25 cellular contexts compared by ENCODE assay signal in genomic region chr6:52691718-52692117, GRCh38. TPM values are rescaled to one million over a fixed set of nuclear protein-coding genes. Genes with fewer than 3 reads are reported as not detected.
DNase-seq lines count a peak whose midpoint lies in the region; ATAC-seq, FAIRE-seq and TF ChIP-seq lines count a peak whose summit lies in the region.
"Had no signal": no experiment of that assay in that cellular context is flagged by ENCODE, and none has a peak within 500 bp of the region (broad histone marks: within the 10 kb centered on the region; RNA-seq: fewer than 3 reads in every experiment).

No MANE protein-coding gene starts in this region.

- TF ChIP-seq EP300 in HepG2 (IDR thresholded peaks at IDR 0.05; ENCODE audit: low read depth in 2 of 2, low read length in 2 of 2) (no peak), HepG2 (CRISPR knock-in tag; IDR thresholded peaks at IDR 0.05; ENCODE audit: borderline replicate concordance) (no peak)

- no peaks in the 10 kb centered on the region for H3K9me3 Mint-ChIP-seq in CD4-positive, alpha-beta memory T cell
- H3K9me3 Mint-ChIP-seq: activated B cell treated with CpG ODN at 0.5 μM for 24 hours; naive thymus-derived CD4-positive, alpha-beta T cell; stimulated activated memory B cell treated with anti-CD40 and anti-IgM and Interleukin-4, amounts not matched to agents 10 μg/mL and 1 μg/mL and 100 μg/mL, for 72 hours had no signal

- dilution Hi-C loops in IMR-90 (cut with HindIII; ENCODE audit: low sequenced_read_pairs, unreplicated experiment) = no loop called here

- WGBS in IMR-90 (ENCODE audit: extremely low coverage in 2 of 2, insufficient read length in 1 of 2), 2 experiments = no CpG with 5 or more reads among the region's 2 CpGs
- 55 to 60% methylated on average over 2 of the region's 2 CpGs for WGBS in body of pancreas, 2 donors
- WGBS in HepG2 (ENCODE audit: low lambda C conversion rate) = 92% methylated on average over 2 of the region's 2 CpGs
- 85 to 95% (median 91%) methylated on average over 2 of the region's 2 CpGs for WGBS in spleen, 5 donors

- H2AFZ ChIP-seq in IMR-90 (replicated peaks; ENCODE audit: low read length, poor library complexity) = no peak overlapping the region
- H2AFZ ChIP-seq in HepG2 (ENCODE audit: low read length) = no peak overlapping the region

- DNase-seq in AG20443 (ENCODE audit: low spot score) (peak; percentile 15), IMR-90 (peak; percentile 5), body of pancreas (no peak), HepG2 (ENCODE audit: low spot score) (no peak), NCI-H146 treated with DMSO at 0.1 percent for 48 hours (lab: John Stamatoyannopoulos, UW; ENCODE audit: unreplicated experiment) (no peak), spleen (no peak)
- DNase-seq in CD4-positive, alpha-beta memory T cell = no peak
- DNase-seq: activated B cell treated with CpG ODN at 0.5 μM for 24 hours; activated CD4-positive, alpha-beta T cell treated with anti-CD3 and anti-CD28 coated beads, Interleukin-2, amount 50 U/mL, for 48 hours; activated gamma-delta T cell; activated T-cell treated with anti-CD3 and anti-CD28 coated beads for 4 hours; dorsolateral prefrontal cortex; mesenchymal stem cell; MG63; naive thymus-derived CD4-positive, alpha-beta T cell; NCI-H1436 treated with DMSO at 0.1 percent for 48 hours; RPMI8226; T-helper 9 cell had no signal

- H2AK9ac ChIP-seq in IMR-90 (replicated peaks; ENCODE audit: low read depth, low read length, poor library complexity) = no peak overlapping the region

- no peak overlapping the region for H3K4ac ChIP-seq in IMR-90 (ENCODE audit: low read depth, low read length)

- H3K4me3 Mint-ChIP-seq in CD4-positive, alpha-beta memory T cell = no peak overlapping the region
- H3K4me3 Mint-ChIP-seq: activated B cell treated with CpG ODN at 0.5 μM for 24 hours; naive thymus-derived CD4-positive, alpha-beta T cell; stimulated activated memory B cell treated with anti-CD40 and anti-IgM and Interleukin-4, amounts not matched to agents 10 μg/mL and 1 μg/mL and 100 μg/mL, for 72 hours had no signal

- H4K8ac ChIP-seq in IMR-90 (ENCODE audit: low read depth in 2 of 2, low read length in 2 of 2) = no peak overlapping the region

- POLR2A ChIA-PET in IMR-90 (lab: Charles Lee; ENCODE audit: unreplicated experiment) = no interaction called here
- POLR2A ChIA-PET in HepG2 (lab: Yijun Ruan, JAX) = no interaction called here
- POLR2A ChIA-PET in CD4-positive, alpha-beta memory T cell (lab: Charles Lee; ENCODE audit: partially characterized antibody) = interaction anchor here (0.9 kb wide), 1 partner anchor 272 kb away, joined by 3 read pairs; the partner anchor contains the start of gene EFHC1

- TF ChIP-seq CTCF in IMR-90 (conservative IDR thresholded peaks at IDR 0.05; ENCODE audit: low read depth, low read length) = 0 out of 2 replicates have a peak, but pooled peaks have one; percentile 1
- TF ChIP-seq CTCF in body of pancreas (IDR thresholded peaks at IDR 0.05) = peak in 5 of 7 experiments; percentile 8 to 47 (median 39)
- TF ChIP-seq CTCF in HepG2 (CRISPR knock-in tag; IDR thresholded peaks at IDR 0.05) = peak; percentile 31
- no peak for TF ChIP-seq CTCF in spleen (IDR thresholded peaks at IDR 0.05 in 8 of 11, conservative IDR thresholded peaks at IDR 0.05 in 3 of 11)

- H3K27me3 Mint-ChIP-seq in CD4-positive, alpha-beta memory T cell = peaks cover 1 to 6% of the 10 kb centered on the region in 2 donors
- H3K27me3 Mint-ChIP-seq: stimulated activated memory B cell treated with anti-CD40 and anti-IgM and Interleukin-4, amounts not matched to agents 10 μg/mL and 1 μg/mL and 100 μg/mL, for 72 hours had no signal

- TF ChIP-seq POLR2A in IMR-90 (IDR thresholded peaks at IDR 0.05; ENCODE audit: low read depth, low read length) (no peak), body of pancreas (IDR thresholded peaks at IDR 0.05) (no peak), HepG2 (IDR thresholded peaks at IDR 0.05; ENCODE audit: insufficient read depth in 1 of 2, low read depth in 2 of 2, low read length in 2 of 2) (no peak), spleen (IDR thresholded peaks at IDR 0.05) (no peak)

- BruUV-seq in IMR-90 (replicated peaks; lab: Mats Ljungman, UMichigan) = no TSS peak
- no TSS peak for BruUV-seq in HepG2 (replicated peaks; lab: Mats Ljungman, UMichigan)

- H3K4me3 ChIP-seq in IMR-90 (ENCODE audit: insufficient read depth, low read depth, low read length) = no peak overlapping the region
- H3K4me3 ChIP-seq in body of pancreas = no peak overlapping the region
- no peak overlapping the region for H3K4me3 ChIP-seq in HepG2 (replicated peaks in 1 of 3; ENCODE audit: insufficient read depth in 1 of 3, low read depth in 2 of 3, low read length in 3 of 3)
- H3K4me3 ChIP-seq in spleen = no peak overlapping the region
- no peak overlapping the region for H3K4me3 ChIP-seq in CD4-positive, alpha-beta memory T cell (ENCODE audit: low read length in 2 of 2)
- H3K4me3 ChIP-seq: cardiac muscle cell, dorsolateral prefrontal cortex, MG63, thoracic aorta had no signal

- no peak overlapping the region for H3K4me2 ChIP-seq in IMR-90 (ENCODE audit: low read depth, low read length)
- H3K4me2 ChIP-seq in HepG2 (ENCODE audit: low read depth, low read length) = no peak overlapping the region

- no peak overlapping the region for H3K56ac ChIP-seq in IMR-90 (ENCODE audit: extremely low read depth, insufficient read depth, low read length)

- ATAC-seq in IMR-90 (ENCODE audit: low read depth) = no peak
- ATAC-seq in body of pancreas = peak; percentile 53
- no peak for ATAC-seq in HepG2
- ATAC-seq in GM18502 (IDR thresholded peaks at IDR 0.05; ENCODE audit: poor library complexity, unreplicated experiment) = no peak
- ATAC-seq: naive thymus-derived CD4-positive, alpha-beta T cell; sciatic nerve; stimulated activated memory B cell treated with anti-CD40 and anti-IgM and Interleukin-4, amounts not matched to agents 10 μg/mL and 1 μg/mL and 100 μg/mL, for 72 hours had no signal

- H4K20me1 ChIP-seq in IMR-90 (ENCODE audit: insufficient read depth, low read length) (no peaks in the 10 kb centered on the region), HepG2 (ENCODE audit: insufficient read depth, low read length) (no peaks in the 10 kb centered on the region)

- H3K9me3 ChIP-seq in IMR-90 (ENCODE audit: control insufficient read depth, insufficient read depth, low read length) (peaks cover 4% of the 10 kb centered on the region), body of pancreas (no peaks in the 10 kb centered on the region), HepG2 (ENCODE audit: low read length) (peaks cover 6% of the 10 kb centered on the region; the same call in 1 of the 2 replicates), spleen (no peaks in the 10 kb centered on the region)
- no peaks in the 10 kb centered on the region for H3K9me3 ChIP-seq in CD4-positive, alpha-beta memory T cell (ENCODE audit: control insufficient read depth in 1 of 2, low read length in 2 of 2)
- H3K9me3 ChIP-seq: MG63, thoracic aorta had no signal

- H3K27ac Mint-ChIP-seq in CD4-positive, alpha-beta memory T cell = no peak overlapping the region
- H3K27ac Mint-ChIP-seq: activated B cell treated with CpG ODN at 0.5 μM for 24 hours; naive thymus-derived CD4-positive, alpha-beta T cell; stimulated activated memory B cell treated with anti-CD40 and anti-IgM and Interleukin-4, amounts not matched to agents 10 μg/mL and 1 μg/mL and 100 μg/mL, for 72 hours had no signal

- H3K4me1 Mint-ChIP-seq in CD4-positive, alpha-beta memory T cell = no peaks in the 10 kb centered on the region
- H3K4me1 Mint-ChIP-seq: activated B cell treated with CpG ODN at 0.5 μM for 24 hours; naive thymus-derived CD4-positive, alpha-beta T cell; stimulated activated memory B cell treated with anti-CD40 and anti-IgM and Interleukin-4, amounts not matched to agents 10 μg/mL and 1 μg/mL and 100 μg/mL, for 72 hours had no signal

- no peak overlapping the region for H3K27ac ChIP-seq in IMR-90 (ENCODE audit: insufficient read depth, low read length)
- no peak overlapping the region for H3K27ac ChIP-seq in body of pancreas
- no peak overlapping the region for H3K27ac ChIP-seq in HepG2 (ENCODE audit: extremely low read length, insufficient read depth, low read length)
- H3K27ac ChIP-seq in spleen = no peak overlapping the region
- no peak overlapping the region for H3K27ac ChIP-seq in CD4-positive, alpha-beta memory T cell (ENCODE audit: low read depth, low read length)
- H3K27ac ChIP-seq: cardiac muscle cell, dorsolateral prefrontal cortex, epithelial cell of prostate, HL-60, thoracic aorta had no signal

- no peaks in the 10 kb centered on the region for H3K27me3 ChIP-seq in IMR-90 (ENCODE audit: control insufficient read depth, insufficient read depth, low read length)
- H3K27me3 ChIP-seq in body of pancreas = no peaks in the 10 kb centered on the region
- no peaks in the 10 kb centered on the region for H3K27me3 ChIP-seq in HepG2 (ENCODE audit: control insufficient read depth in 1 of 2, insufficient read depth in 2 of 2, low read length in 2 of 2)
- peaks cover 0 to 5% (median 0%) of the 10 kb centered on the region in 7 donors for H3K27me3 ChIP-seq in spleen (replicated peaks in 1 of 7)
- H3K27me3 ChIP-seq in CD4-positive, alpha-beta memory T cell (ENCODE audit: insufficient read depth, low read length) = no peaks in the 10 kb centered on the region
- H3K27me3 ChIP-seq: cardiac muscle cell, dorsolateral prefrontal cortex had no signal

- H3K36me3 Mint-ChIP-seq in CD4-positive, alpha-beta memory T cell = peaks cover 3 to 13% of the 10 kb centered on the region in 2 donors

- no peak overlapping the region for H2AK5ac ChIP-seq in IMR-90 (ENCODE audit: low read depth, low read length)

- no peak overlapping the region for H2BK120ac ChIP-seq in IMR-90 (ENCODE audit: low read depth, low read length)

- H3K23ac ChIP-seq in IMR-90 (ENCODE audit: low read depth, low read length) = no peak overlapping the region

- H3K9me1 ChIP-seq in IMR-90 (ENCODE audit: insufficient read depth, low read length) = no peaks in the 10 kb centered on the region

- intact Hi-C loops in IMR-90 (cut with micrococcal nuclease) = no loop called here
- intact Hi-C loops in body of pancreas (cut with DNase I) = no loop called here
- intact Hi-C loops in HepG2 (cut with micrococcal nuclease; ENCODE audit: unreplicated experiment) = no loop called here
- intact Hi-C loops in spleen (cut with DNase I; ENCODE audit: low total_unique reads) = no loop called here
- intact Hi-C loops in CD4-positive, alpha-beta memory T cell (cut with micrococcal nuclease) = no loop called here

- H2BK20ac ChIP-seq in IMR-90 (ENCODE audit: low read depth, low read length) = no peak overlapping the region

- no peaks in the 10 kb centered on the region for H3K79me1 ChIP-seq in IMR-90 (ENCODE audit: low read depth in 1 of 2, low read length in 2 of 2)

- no peak for FAIRE-seq in HepG2 (lab: Jason Lieb, UNC)

- no peak overlapping the region for H3K14ac ChIP-seq in IMR-90 (replicated peaks; ENCODE audit: low read depth, low read length)

- no peaks in the 10 kb centered on the region for H3K36me3 ChIP-seq in IMR-90 (ENCODE audit: control insufficient read depth, insufficient read depth, low read length)
- peaks cover 0 to 4% of the 10 kb centered on the region in 2 donors for H3K36me3 ChIP-seq in body of pancreas (replicated peaks in 1 of 2; ENCODE audit: insufficient read depth in 1 of 2, low read depth in 2 of 2)
- H3K36me3 ChIP-seq in HepG2 (replicated peaks in 1 of 2; ENCODE audit: control insufficient read depth in 1 of 2, insufficient read depth in 2 of 2, low read length in 2 of 2) = no peaks in the 10 kb centered on the region
- peaks cover 0 to 5% (median 0%) of the 10 kb centered on the region in 6 donors for H3K36me3 ChIP-seq in spleen
- H3K36me3 ChIP-seq in CD4-positive, alpha-beta memory T cell (ENCODE audit: insufficient read depth, low read length) = no peaks in the 10 kb centered on the region
- H3K36me3 ChIP-seq: cardiac muscle cell, MG63, thoracic aorta had no signal

- H4K91ac ChIP-seq in IMR-90 (ENCODE audit: insufficient read depth, low read depth, low read length) = no peak overlapping the region

- H3K9ac ChIP-seq in IMR-90 (ENCODE audit: low read depth, low read length) (no peak overlapping the region), HepG2 (ENCODE audit: insufficient read depth, low read depth, low read length) (no peak overlapping the region)

- in situ Hi-C loops in IMR-90 (cut with MboI; ENCODE audit: low sequenced_read_pairs) (no loop called here), HepG2 (cut with HindIII; ENCODE audit: extremely low pct_ligation_motif_present, low pct_unique_long_range_greater_than_20kb) (no loop called here)

- H2BK15ac ChIP-seq in IMR-90 (ENCODE audit: low read depth, low read length) = no peak overlapping the region

- no peak overlapping the region for H3K18ac ChIP-seq in IMR-90 (ENCODE audit: low read depth, low read length)

- no peak overlapping the region for H4K5ac ChIP-seq in IMR-90 (ENCODE audit: low read depth, low read length)

- H3K79me2 ChIP-seq in HepG2 (ENCODE audit: insufficient read depth, low read length) = no peaks in the 10 kb centered on the region

- peaks cover 2% of the 10 kb centered on the region; the same call in 1 of the 2 replicates for H3K4me1 ChIP-seq in IMR-90 (ENCODE audit: control insufficient read depth, insufficient read depth, low read length)
- no peaks in the 10 kb centered on the region for H3K4me1 ChIP-seq in body of pancreas
- H3K4me1 ChIP-seq in HepG2 (ENCODE audit: insufficient read depth, low read length) = peaks cover 8% of the 10 kb centered on the region
- H3K4me1 ChIP-seq in spleen = no peaks in the 10 kb centered on the region
- no peaks in the 10 kb centered on the region for H3K4me1 ChIP-seq in CD4-positive, alpha-beta memory T cell (ENCODE audit: insufficient read depth, low read length)

- TF ChIP-seq RAD21 in IMR-90 (IDR thresholded peaks at IDR 0.05; ENCODE audit: low read length) (no peak), HepG2 (CRISPR knock-in tag; IDR thresholded peaks at IDR 0.05) (no peak)

- H2BK5ac ChIP-seq in IMR-90 (ENCODE audit: low read depth, low read length, poor library complexity, severe bottlenecking) = no peak overlapping the region

- CTCF ChIA-PET in IMR-90 (lab: Yijun Ruan, JAX) = interaction anchor here (0.5 kb wide), 1 partner anchor 145 kb away, joined by 3 read pairs; no protein-coding TSS in a partner anchor
- CTCF ChIA-PET in HepG2 (lab: Yijun Ruan, JAX; ENCODE audit: low intra/inter-chr PET ratio, low total read pairs) = no interaction called here
- CTCF ChIA-PET in CD4-positive, alpha-beta memory T cell (lab: Charles Lee; ENCODE audit: partially characterized antibody) = no interaction called here

RNA-seq across cellular contexts. Expression of gene TMEM14A, which starts 20.8 kb away (rescaled TPM):
- total RNA-seq in IMR-90 (2012; rRNA removed) = 18.5 and 58.3 TPM in 2 replicates
- polyA plus RNA-seq in IMR-90 (2012; rRNA removed) = 20.9 and 25.1 TPM in 2 replicates
- polyA plus RNA-seq in IMR-90 (2012; cell fraction: cytosol; rRNA removed) = 14.7 and 19.9 TPM in 2 replicates
- 4.0 and 13.8 TPM in 2 replicates for polyA plus RNA-seq in IMR-90 (2012; cell fraction: nucleus; rRNA removed; ENCODE audit: low replicate concordance)
- total RNA-seq in body of pancreas = 10 to 100 TPM; 14.8 to 33.2 TPM
- total RNA-seq in HepG2 (2016; rRNA removed; fragmentation: Illumina TruSeq; extraction: Trizol) = 73.7 and 78.0 TPM in 2 replicates
- total RNA-seq in HepG2 (2016; cell fraction: cytosol; rRNA removed; fragmentation: Illumina TruSeq; extraction: Trizol; ENCODE audit: low read depth) = 23.2 and 27.5 TPM in 2 replicates
- 70.9 and 77.3 TPM in 2 replicates for total RNA-seq in HepG2 (2016; cell fraction: insoluble cytoplasmic fraction; rRNA removed; fragmentation: Illumina TruSeq; extraction: Trizol)
- total RNA-seq in HepG2 (2016; cell fraction: membrane; rRNA removed; fragmentation: Illumina TruSeq; extraction: Trizol) = 39.5 and 43.5 TPM in 2 replicates
- 44.6 and 52.8 TPM in 2 replicates for total RNA-seq in HepG2 (2016; cell fraction: nucleus; rRNA removed; fragmentation: Illumina TruSeq; extraction: Trizol)
- 18.2 and 24.6 TPM in 2 replicates for polyA plus RNA-seq in HepG2 (2011; rRNA removed)
- 19.6 and 31.0 TPM in 2 replicates for polyA plus RNA-seq in HepG2 (2011; cell fraction: cytosol; rRNA removed)
- 7.1 and 9.9 TPM in 2 replicates for polyA plus RNA-seq in HepG2 (2011; cell fraction: nucleus; rRNA removed)
- polyA plus RNA-seq in HepG2 (2012) = 18.4 and 26.2 TPM in 2 replicates
- polyA plus RNA-seq in HepG2 (2016; cell fraction: cytosol; fragmentation: Illumina TruSeq; extraction: Trizol; ENCODE audit: low read depth) = 23.3 and 32.1 TPM in 2 replicates
- 85.0 and 85.6 TPM in 2 replicates for polyA plus RNA-seq in HepG2 (2016; cell fraction: insoluble cytoplasmic fraction; fragmentation: Illumina TruSeq; extraction: Trizol; ENCODE audit: low read depth)
- 39.5 and 42.3 TPM in 2 replicates for polyA plus RNA-seq in HepG2 (2016; cell fraction: membrane; fragmentation: Illumina TruSeq; extraction: Trizol; ENCODE audit: low read depth)
- 84.3 and 97.3 TPM in 2 replicates for polyA plus RNA-seq in HepG2 (2016; cell fraction: nucleus; fragmentation: Illumina TruSeq; extraction: Trizol; ENCODE audit: insufficient read depth, low read depth)
- polyA minus RNA-seq in HepG2 (2011; rRNA and poly(A)+ RNA removed; ENCODE audit: low replicate concordance) = 4.1 and 10.8 TPM in 2 replicates
- polyA minus RNA-seq in HepG2 (2011; cell fraction: cytosol; rRNA and poly(A)+ RNA removed) = 4.7 and 5.7 TPM in 2 replicates
- polyA minus RNA-seq in HepG2 (2011; cell fraction: nucleus; rRNA and poly(A)+ RNA removed) = 3.7 and 4.6 TPM in 2 replicates
- 10 to 100 TPM in 4 of 7 donors, 1 to 10 TPM in 3; 7.5 to 16.0 (median 11.0) TPM for total RNA-seq in spleen
- 10 to 100 TPM; 15.0 to 20.3 (median 16.6) TPM for polyA plus RNA-seq in spleen
- total RNA-seq in CD4-positive, alpha-beta memory T cell = 10 to 100 TPM in 1 of 2 experiments, 1 to 10 TPM in 1; 9.5 to 10.0 TPM
- polyA plus RNA-seq in CD4-positive, alpha-beta memory T cell = 10 to 100 TPM; 30.7 to 58.1 TPM

Comparison
In these comparisons a context has a peak if more than half of its experiments do, and no peak if none do; other contexts are left out.
1. DNase-seq: peak in AG20443 (single experiment) and IMR-90 (single experiment); none in body of pancreas (0 of 4), HepG2 (single experiment), NCI-H146 treated with DMSO at 0.1 percent for 48 hours (single experiment), spleen (single experiment) and CD4-positive, alpha-beta memory T cell (0 of 5).
2. CTCF ChIP-seq: peak in IMR-90 (single experiment), body of pancreas (5 of 7) and HepG2 (single experiment); none in spleen (0 of 11).